ENCODE assay signal across 8 cellular contexts in genomic region chr9:131095666-131096489, GRCh38. TPM values are rescaled to one million over a fixed set of nuclear protein-coding genes. Genes with fewer than 3 reads are reported as not detected.
DNase-seq lines count a peak whose midpoint lies in the region; ATAC-seq and TF ChIP-seq lines count a peak whose summit lies in the region.

No MANE protein-coding gene starts in this region.

- BruUV-seq in IMR-90 (replicated peaks; lab: Mats Ljungman, UMichigan) = no TSS peak

- no peaks in the 10 kb centered on the region for H3K79me2 ChIP-seq in parathyroid adenoma

- H3K79me1 ChIP-seq in IMR-90 (ENCODE audit: low read depth in 1 of 2, low read length in 2 of 2) = no peaks in the 10 kb centered on the region

- no peaks in the 10 kb centered on the region for H4K20me1 ChIP-seq in IMR-90 (ENCODE audit: insufficient read depth, low read length)

- CTCF ChIA-PET in IMR-90 (lab: Yijun Ruan, JAX) = no interaction called here
- CTCF ChIA-PET in activated CD8-positive, alpha-beta T cell treated with anti-CD3 and anti-CD28 coated beads, Interleukin-2, amount 10 ng/mL, durations not matched to agents 7 days and 5 days (lab: Charles Lee) = interaction anchor here (1.7 to 1.9 kb wide), 2 partner anchors 49 kb away, joined by 4 to 5 read pairs; no protein-coding TSS in a partner anchor

- H2AFZ ChIP-seq in IMR-90 (replicated peaks; ENCODE audit: low read length, poor library complexity) = no peak overlapping the region
- peak overlapping the region; percentile 69 for H2AFZ ChIP-seq in parathyroid adenoma

- H3K27me3 ChIP-seq in IMR-90 (ENCODE audit: control insufficient read depth, insufficient read depth, low read length) (peaks cover 65% of the 10 kb centered on the region), parathyroid adenoma (ENCODE audit: control insufficient read depth, insufficient read depth, low read length) (no peaks in the 10 kb centered on the region)

- no peak overlapping the region for H2BK5ac ChIP-seq in IMR-90 (ENCODE audit: low read depth, low read length, poor library complexity, severe bottlenecking)

- POLR2A ChIA-PET in IMR-90 (lab: Charles Lee; ENCODE audit: unreplicated experiment) = interaction anchor here (0.6 kb wide), 1 partner anchor 1920 kb away, joined by 3 read pairs; no protein-coding TSS in a partner anchor
- POLR2A ChIA-PET in activated CD8-positive, alpha-beta T cell treated with anti-CD3 and anti-CD28 coated beads, Interleukin-2, amount 10 ng/mL, durations not matched to agents 7 days and 5 days (lab: Charles Lee) = no interaction called here

- peak; percentile 23 for ATAC-seq in IMR-90 (ENCODE audit: low read depth)
- ATAC-seq in activated CD8-positive, alpha-beta T cell treated with anti-CD3 and anti-CD28 coated beads, Interleukin-2, amount 10 ng/mL, durations not matched to agents 7 days and 5 days = peak; percentile 44
- ATAC-seq in GM21367 (IDR thresholded peaks at IDR 0.05; ENCODE audit: unreplicated experiment) = no peak

- TF ChIP-seq CTCF in C4-2B (conservative IDR thresholded peaks at IDR 0.05) (no peak), IMR-90 (conservative IDR thresholded peaks at IDR 0.05; ENCODE audit: low read depth, low read length) (0 out of 2 replicates have a peak, but pooled peaks have one; percentile 9), parathyroid adenoma (IDR thresholded peaks at IDR 0.05) (peak; percentile 13)

- H3K4me3 ChIP-seq in IMR-90 (ENCODE audit: insufficient read depth, low read depth, low read length) (peak overlapping the region; percentile 31; the same call in 1 of the 2 replicates), parathyroid adenoma (ENCODE audit: low read depth, low read length) (no peak overlapping the region)

- no peak overlapping the region for H3K23ac ChIP-seq in IMR-90 (ENCODE audit: low read depth, low read length)

- WGBS in IMR-90 (ENCODE audit: extremely low coverage in 2 of 2, insufficient read length in 1 of 2), 2 experiments = no CpG with 5 or more reads among the region's 38 CpGs

- no peak overlapping the region for H3K27ac Mint-ChIP-seq in activated CD8-positive, alpha-beta T cell treated with anti-CD3 and anti-CD28 coated beads, Interleukin-2, amount 10 ng/mL, durations not matched to agents 7 days and 5 days

- TF ChIP-seq POLR2A in IMR-90 (IDR thresholded peaks at IDR 0.05; ENCODE audit: low read depth, low read length) = no peak

- no peak overlapping the region for H2BK15ac ChIP-seq in IMR-90 (ENCODE audit: low read depth, low read length)

- H3K4me2 ChIP-seq in IMR-90 (ENCODE audit: low read depth, low read length) (peak overlapping the region; percentile 62; the same call in 1 of the 2 replicates), parathyroid adenoma (ENCODE audit: low read length) (peak overlapping the region; percentile 75)

- H3K4ac ChIP-seq in IMR-90 (ENCODE audit: low read depth, low read length) = no peak overlapping the region

- H4K8ac ChIP-seq in IMR-90 (ENCODE audit: low read depth in 2 of 2, low read length in 2 of 2) = no peak overlapping the region

- no peak overlapping the region for H2AK9ac ChIP-seq in IMR-90 (replicated peaks; ENCODE audit: low read depth, low read length, poor library complexity)

- no peak overlapping the region for H4K5ac ChIP-seq in IMR-90 (ENCODE audit: low read depth, low read length)

- intact Hi-C loops in IMR-90 (cut with micrococcal nuclease) = no loop called here

- H2BK20ac ChIP-seq in IMR-90 (ENCODE audit: low read depth, low read length) = no peak overlapping the region

- H3K27ac ChIP-seq in C4-2B (peak overlapping the region; percentile 82), IMR-90 (ENCODE audit: insufficient read depth, low read length) (no peak overlapping the region), parathyroid adenoma (no peak overlapping the region)

- H4K91ac ChIP-seq in IMR-90 (ENCODE audit: insufficient read depth, low read depth, low read length) = no peak overlapping the region

- peaks cover 36% of the 10 kb centered on the region for H3K27me3 Mint-ChIP-seq in activated CD8-positive, alpha-beta T cell treated with anti-CD3 and anti-CD28 coated beads, Interleukin-2, amount 10 ng/mL, durations not matched to agents 7 days and 5 days (ENCODE audit: low read depth)

- H3K56ac ChIP-seq in IMR-90 (ENCODE audit: extremely low read depth, insufficient read depth, low read length) = no peak overlapping the region

- peaks cover 8% of the 10 kb centered on the region for H3K4me1 Mint-ChIP-seq in activated CD8-positive, alpha-beta T cell treated with anti-CD3 and anti-CD28 coated beads, Interleukin-2, amount 10 ng/mL, durations not matched to agents 7 days and 5 days (ENCODE audit: low read depth)

- H3K9me3 Mint-ChIP-seq in activated CD8-positive, alpha-beta T cell treated with anti-CD3 and anti-CD28 coated beads, Interleukin-2, amount 10 ng/mL, durations not matched to agents 7 days and 5 days (ENCODE audit: insufficient read depth) = no peaks in the 10 kb centered on the region

- H3K4me1 ChIP-seq in IMR-90 (ENCODE audit: control insufficient read depth, insufficient read depth, low read length) (peaks cover 2% of the 10 kb centered on the region; the same call in 1 of the 2 replicates), parathyroid adenoma (peaks cover 17% of the 10 kb centered on the region)

- no peak for TF ChIP-seq RAD21 in IMR-90 (IDR thresholded peaks at IDR 0.05; ENCODE audit: low read length)

- H3K9me3 ChIP-seq in IMR-90 (ENCODE audit: control insufficient read depth, insufficient read depth, low read length) (0 out of 2 replicates have a peak, but pooled peaks cover 2% of the 10 kb centered on the region), parathyroid adenoma (ENCODE audit: control insufficient read depth, low read length) (no peaks in the 10 kb centered on the region)

- H2BK120ac ChIP-seq in IMR-90 (ENCODE audit: low read depth, low read length) = no peak overlapping the region

- H3K14ac ChIP-seq in IMR-90 (replicated peaks; ENCODE audit: low read depth, low read length) = no peak overlapping the region

- H3K36me3 Mint-ChIP-seq in activated CD8-positive, alpha-beta T cell treated with anti-CD3 and anti-CD28 coated beads, Interleukin-2, amount 10 ng/mL, durations not matched to agents 7 days and 5 days (ENCODE audit: low read depth) = no peaks in the 10 kb centered on the region

- H3K9ac ChIP-seq in IMR-90 (ENCODE audit: low read depth, low read length) (no peak overlapping the region), parathyroid adenoma (no peak overlapping the region)

- H3K4me3 Mint-ChIP-seq in activated CD8-positive, alpha-beta T cell treated with anti-CD3 and anti-CD28 coated beads, Interleukin-2, amount 10 ng/mL, durations not matched to agents 7 days and 5 days = peak overlapping the region; percentile 59

- H3K9me1 ChIP-seq in IMR-90 (ENCODE audit: insufficient read depth, low read length) = no peaks in the 10 kb centered on the region

- no peak overlapping the region for H2AK5ac ChIP-seq in IMR-90 (ENCODE audit: low read depth, low read length)

- no peak for DNase-seq in IMR-90
- peak; percentile 45 for DNase-seq in activated CD8-positive, alpha-beta T cell treated with anti-CD3 and anti-CD28 coated beads, Interleukin-2, amount 10 ng/mL, durations not matched to agents 7 days and 5 days
- DNase-seq in foreskin melanocyte = peak; percentile 24
- no peak for DNase-seq in mucosa of gallbladder (ENCODE audit: low spot score)
- no peak for DNase-seq in amniotic stem cell (lab: John Stamatoyannopoulos, UW)

- H3K18ac ChIP-seq in IMR-90 (ENCODE audit: low read depth, low read length) = no peak overlapping the region

- H3K36me3 ChIP-seq in IMR-90 (ENCODE audit: control insufficient read depth, insufficient read depth, low read length) = no peaks in the 10 kb centered on the region
- H3K36me3 ChIP-seq in parathyroid adenoma (ENCODE audit: control insufficient read depth, insufficient read depth, low read length) = no peaks in the 10 kb centered on the region

- in situ Hi-C loops in IMR-90 (cut with MboI; ENCODE audit: low sequenced_read_pairs) = no loop called here

- dilution Hi-C loops in IMR-90 (cut with HindIII; ENCODE audit: low sequenced_read_pairs, unreplicated experiment) = no loop called here

TF ChIP-seq in IMR-90, 13 proteins besides CTCF, POLR2A, EP300 and RAD21:
- peak; percentile 52; the same call in 1 of the 2 replicates for TF ChIP-seq MAZ (IDR thresholded peaks at IDR 0.05; ENCODE audit: borderline replicate concordance, low read depth, low read length)
- TF ChIP-seq NFE2L2 (IDR thresholded peaks at IDR 0.05; ENCODE audit: low read depth, low read length) = no peak

RNA-seq across cellular contexts. Expression of gene AIF1L, which starts 0.5 kb away (rescaled TPM):
- total RNA-seq in IMR-90 (2012; rRNA removed) = 0.18 and 0.28 TPM in 2 replicates
- polyA plus RNA-seq in IMR-90 (2012; rRNA removed) = 0.09 and 0.19 TPM in 2 replicates
- 0.06 and 0.08 TPM in 2 replicates for polyA plus RNA-seq in IMR-90 (2012; cell fraction: cytosol; rRNA removed)
- 0.14 and 0.18 TPM in 2 replicates for polyA plus RNA-seq in IMR-90 (2012; cell fraction: nucleus; rRNA removed; ENCODE audit: low replicate concordance)
- under 1 TPM; 0.29 to 0.31 TPM for total RNA-seq in activated CD8-positive, alpha-beta T cell treated with anti-CD3 and anti-CD28 coated beads, Interleukin-2, amount 10 ng/mL, durations not matched to agents 7 days and 5 days
- 7.0 TPM for total RNA-seq in mucosa of gallbladder

RNA-seq across cellular contexts. Expression of gene NUP214, which starts 29.5 kb away (rescaled TPM):
- total RNA-seq in IMR-90 (2012; rRNA removed) (6.9 and 7.9 TPM in 2 replicates), mucosa of gallbladder (52.1 TPM)
- polyA plus RNA-seq in IMR-90 (2012; rRNA removed) = 13.3 and 13.4 TPM in 2 replicates
- polyA plus RNA-seq in IMR-90 (2012; cell fraction: cytosol; rRNA removed) = 11.3 and 21.0 TPM in 2 replicates
- 21.5 and 30.0 TPM in 2 replicates for polyA plus RNA-seq in IMR-90 (2012; cell fraction: nucleus; rRNA removed; ENCODE audit: low replicate concordance)
- total RNA-seq in activated CD8-positive, alpha-beta T cell treated with anti-CD3 and anti-CD28 coated beads, Interleukin-2, amount 10 ng/mL, durations not matched to agents 7 days and 5 days = 10 to 100 TPM; 61.3 to 63.5 TPM

Comparison
In these comparisons a context has a peak if more than half of its experiments do, and no peak if none do; other contexts are left out.
1. DNase-seq: peak in activated CD8-positive, alpha-beta T cell treated with anti-CD3 and anti-CD28 coated beads, Interleukin-2, amount 10 ng/mL, durations not matched to agents 7 days and 5 days (single experiment) and foreskin melanocyte (single experiment); none in IMR-90 (single experiment), mucosa of gallbladder (single experiment) and amniotic stem cell (single experiment).